8 cellular contexts compared by ENCODE assay signal in genomic region chr1:179175011-179175934, GRCh38. TPM values are rescaled to one million over a fixed set of nuclear protein-coding genes. Genes with fewer than 3 reads are reported as not detected.
A peak's percentile ranks its signal among the peaks of the same experiment; 100 is the strongest.
DNase-seq lines count a peak whose midpoint lies in the region; ATAC-seq, FAIRE-seq and TF ChIP-seq lines count a peak whose summit lies in the region.
"Had no signal": no experiment of that assay in that cellular context is flagged by ENCODE, and none has a peak within 500 bp of the region (broad histone marks: within the 10 kb centered on the region; RNA-seq: fewer than 3 reads in every experiment).

No MANE protein-coding gene starts in this region.

- no TSS peak for BruUV-seq in GM12878 (replicated peaks; lab: Mats Ljungman, UMichigan)

- no peak for TF ChIP-seq POLR2A in GM12878 (IDR thresholded peaks at IDR 0.05; ENCODE audit: low read depth, low read length)

- H3K4me2 ChIP-seq in GM12878 (ENCODE audit: control insufficient read depth, insufficient read depth): no peak overlapping the region

- 94% methylated on average over 2 of the region's 5 CpGs for WGBS in GM12878 (ENCODE audit: insufficient coverage, insufficient replicate concordance, low lambda C conversion rate, missing lambda C conversion rate)

- no peak for TF ChIP-seq RAD21 in GM12878 (IDR thresholded peaks at IDR 0.05; ENCODE audit: insufficient read depth, low read depth, low read length)

- CTCF ChIA-PET in GM12878 (lab: Yijun Ruan, JAX): interaction anchor here (0.6 to 1.0 kb wide), 2 partner anchors 9 to 55 kb away, joined by 3 to 4 read pairs; no protein-coding TSS in a partner anchor

- SMC1A ChIA-PET in GM12878 (lab: Charles Lee; ENCODE audit: uncharacterized antibody, unreplicated experiment): interaction anchor here (0.6 to 0.9 kb wide), 3 partner anchors 10 to 595 kb away, joined by 3 to 4 read pairs (median 3); no protein-coding TSS in a partner anchor

- no peak overlapping the region for H3K9ac ChIP-seq in GM12878 (ENCODE audit: control insufficient read depth, insufficient read depth, low read length)

- in situ Hi-C loops in GM12878 (cut with MboI): no loop called here

- H3K9me3 ChIP-seq in GM12878 (replicated peaks; ENCODE audit: control insufficient read depth, insufficient read depth, low read length): no peaks in the 10 kb centered on the region
- no peaks in the 10 kb centered on the region for H3K9me3 ChIP-seq in tibial artery
- no peaks in the 10 kb centered on the region for H3K9me3 ChIP-seq in BE2C

- no peaks in the 10 kb centered on the region for H3K36me3 ChIP-seq in GM12878 (ENCODE audit: control insufficient read depth in 2 of 2, insufficient read depth in 2 of 2, low read length in 1 of 2)
- no peaks in the 10 kb centered on the region for H3K36me3 ChIP-seq in tibial artery
- H3K36me3 ChIP-seq in BE2C: no peaks in the 10 kb centered on the region

- POLR2A ChIA-PET in GM12878 (lab: Charles Lee): interaction anchor here (0.5 kb wide), 1 partner anchor 37 kb away, joined by 3 read pairs; no protein-coding TSS in a partner anchor

- ATAC-seq in GM12878 (0 out of 3 replicates have a peak, but pooled peaks have one; percentile 17), GM18498 (IDR thresholded peaks at IDR 0.05; ENCODE audit: unreplicated experiment) (no peak)

- TF ChIP-seq CTCF in GM12878 (IDR thresholded peaks at IDR 0.05 in 2 of 3, conservative IDR thresholded peaks at IDR 0.05 in 1 of 3; ENCODE audit: control insufficient read depth in 2 of 3, extremely low read depth in 1 of 3, insufficient read depth in 1 of 3, low read depth in 3 of 3, low read length in 3 of 3) (no peak), tibial artery (IDR thresholded peaks at IDR 0.05) (no peak), BE2C (IDR thresholded peaks at IDR 0.05; ENCODE audit: low read depth, low read length) (no peak)

- no peak overlapping the region for H2AFZ ChIP-seq in GM12878 (ENCODE audit: control insufficient read depth, low read depth, low read length)

- DNase-seq in LHCN-M2 (ENCODE audit: low read depth) (peak; percentile 42), GM12878 (ENCODE audit: low read depth, low spot score) (no peak), iris pigment epithelial cell (ENCODE audit: low read depth) (peak; percentile 77), tibial artery (no peak), NCI-H526 treated with DMSO at 0.1 percent for 48 hours (lab: John Stamatoyannopoulos, UW) (no peak), BE2C (no peak)
- DNase-seq: amniotic stem cell had no signal

- no peak overlapping the region for H3K27ac ChIP-seq in GM12878 (ENCODE audit: control insufficient read depth, insufficient read depth)
- peak overlapping the region; percentile 58 to 72 for H3K27ac ChIP-seq in tibial artery

- no peaks in the 10 kb centered on the region for H4K20me1 ChIP-seq in GM12878 (ENCODE audit: control insufficient read depth, insufficient read depth)

- H3K4me1 ChIP-seq in GM12878 (ENCODE audit: control insufficient read depth, insufficient read depth, low read length) (no peaks in the 10 kb centered on the region), tibial artery (peaks cover 0 to 69% (median 34%) of the 10 kb centered on the region in 4 donors), BE2C (no peaks in the 10 kb centered on the region)

- H3K79me2 ChIP-seq in GM12878 (ENCODE audit: control insufficient read depth, insufficient read depth, low read length): no peaks in the 10 kb centered on the region

- H3K4me3 ChIP-seq in GM12878: no peak overlapping the region
- no peak overlapping the region for H3K4me3 ChIP-seq in tibial artery
- H3K4me3 ChIP-seq in BE2C (ENCODE audit: low read depth, low read length): no peak overlapping the region

- intact Hi-C loops in GM12878 (cut with micrococcal nuclease; ENCODE audit: unreplicated experiment) (no loop called here), tibial artery (cut with DNase I; ENCODE audit: low total_unique reads) (no loop called here)

- FAIRE-seq in GM12878 (lab: Jason Lieb, UNC): no peak

- TF ChIP-seq EP300 in GM12878 (IDR thresholded peaks at IDR 0.05; ENCODE audit: borderline replicate concordance in 1 of 2, control insufficient read depth in 1 of 2, low read depth in 2 of 2, low read length in 2 of 2): no peak

- H3K27me3 ChIP-seq in GM12878 (replicated peaks in 1 of 2; ENCODE audit: control insufficient read depth in 2 of 2, insufficient read depth in 2 of 2, low read length in 1 of 2) (no peaks in the 10 kb centered on the region), tibial artery (no peaks in the 10 kb centered on the region), BE2C (no peaks in the 10 kb centered on the region)

- RAD21 ChIA-PET in GM12878 (lab: Charles Lee; ENCODE audit: unreplicated experiment): interaction anchor here (0.6 to 0.7 kb wide), 3 partner anchors 24 to 81 kb away, joined by 3 to 4 read pairs (median 4); no protein-coding TSS in a partner anchor

TF ChIP-seq in GM12878, 131 proteins besides CTCF, POLR2A, EP300 and RAD21 (continues in another document):
- no peak for TF ChIP-seq ZNF274 (IDR thresholded peaks at IDR 0.05; ENCODE audit: insufficient read depth, insufficient read length)
- TF ChIP-seq YY1 (IDR thresholded peaks at IDR 0.05; ENCODE audit: low read depth, low read length): no peak
- no peak for TF ChIP-seq FOXK2 (IDR thresholded peaks at IDR 0.05)
- TF ChIP-seq, protein P1, sequence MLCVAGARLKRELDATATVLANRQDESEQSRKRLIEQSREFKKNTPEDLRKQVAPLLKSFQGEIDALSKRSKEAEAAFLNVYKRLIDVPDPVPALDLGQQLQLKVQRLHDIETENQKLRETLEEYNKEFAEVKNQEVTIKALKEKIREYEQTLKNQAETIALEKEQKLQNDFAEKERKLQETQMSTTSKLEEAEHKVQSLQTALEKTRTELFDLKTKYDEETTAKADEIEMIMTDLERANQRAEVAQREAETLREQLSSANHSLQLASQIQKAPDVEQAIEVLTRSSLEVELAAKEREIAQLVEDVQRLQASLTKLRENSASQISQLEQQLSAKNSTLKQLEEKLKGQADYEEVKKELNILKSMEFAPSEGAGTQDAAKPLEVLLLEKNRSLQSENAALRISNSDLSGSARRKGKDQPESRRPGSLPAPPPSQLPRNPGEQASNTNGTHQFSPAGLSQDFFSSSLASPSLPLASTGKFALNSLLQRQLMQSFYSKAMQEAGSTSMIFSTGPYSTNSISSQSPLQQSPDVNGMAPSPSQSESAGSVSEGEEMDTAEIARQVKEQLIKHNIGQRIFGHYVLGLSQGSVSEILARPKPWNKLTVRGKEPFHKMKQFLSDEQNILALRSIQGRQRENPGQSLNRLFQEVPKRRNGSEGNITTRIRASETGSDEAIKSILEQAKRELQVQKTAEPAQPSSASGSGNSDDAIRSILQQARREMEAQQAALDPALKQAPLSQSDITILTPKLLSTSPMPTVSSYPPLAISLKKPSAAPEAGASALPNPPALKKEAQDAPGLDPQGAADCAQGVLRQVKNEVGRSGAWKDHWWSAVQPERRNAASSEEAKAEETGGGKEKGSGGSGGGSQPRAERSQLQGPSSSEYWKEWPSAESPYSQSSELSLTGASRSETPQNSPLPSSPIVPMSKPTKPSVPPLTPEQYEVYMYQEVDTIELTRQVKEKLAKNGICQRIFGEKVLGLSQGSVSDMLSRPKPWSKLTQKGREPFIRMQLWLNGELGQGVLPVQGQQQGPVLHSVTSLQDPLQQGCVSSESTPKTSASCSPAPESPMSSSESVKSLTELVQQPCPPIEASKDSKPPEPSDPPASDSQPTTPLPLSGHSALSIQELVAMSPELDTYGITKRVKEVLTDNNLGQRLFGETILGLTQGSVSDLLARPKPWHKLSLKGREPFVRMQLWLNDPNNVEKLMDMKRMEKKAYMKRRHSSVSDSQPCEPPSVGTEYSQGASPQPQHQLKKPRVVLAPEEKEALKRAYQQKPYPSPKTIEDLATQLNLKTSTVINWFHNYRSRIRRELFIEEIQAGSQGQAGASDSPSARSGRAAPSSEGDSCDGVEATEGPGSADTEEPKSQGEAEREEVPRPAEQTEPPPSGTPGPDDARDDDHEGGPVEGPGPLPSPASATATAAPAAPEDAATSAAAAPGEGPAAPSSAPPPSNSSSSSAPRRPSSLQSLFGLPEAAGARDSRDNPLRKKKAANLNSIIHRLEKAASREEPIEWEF (IDR thresholded peaks at IDR 0.05; ENCODE audit: insufficient replicate concordance, low read depth, low read length): no peak
- TF ChIP-seq WRNIP1 (IDR thresholded peaks at IDR 0.05; ENCODE audit: borderline replicate concordance, low read depth, low read length): no peak
- no peak for TF ChIP-seq BACH1 (IDR thresholded peaks at IDR 0.05; ENCODE audit: borderline replicate concordance)
- TF ChIP-seq NFXL1 (IDR thresholded peaks at IDR 0.05; ENCODE audit: borderline replicate concordance): no peak

RNA-seq across cellular contexts. Expression of gene ABL2, which starts 54.2 kb away (rescaled TPM):
- total RNA-seq in LHCN-M2 (2014; rRNA removed) (38.0 and 61.8 TPM in 2 replicates), GM12878 (2014; rRNA removed) (2.7 and 3.9 TPM in 2 replicates), GM12878 (2014; rRNA removed; fragmentation: Illumina TruSeq; extraction: Trizol) (4.8 and 5.9 TPM in 2 replicates), GM12878 (2021) (8.3 and 9.4 TPM in 2 replicates)
- polyA plus RNA-seq in LHCN-M2 (2012): 36.1 TPM
- total RNA-seq in GM12878 (2013; cell fraction: nucleolus; rRNA removed): 35.1 and 35.3 TPM in 2 replicates
- polyA plus RNA-seq in GM12878 (2011; ENCODE audit: low read depth): 1.2 TPM
- polyA plus RNA-seq in GM12878 (2011; rRNA removed) (5.2 and 5.6 TPM in 2 replicates), GM12878 (2014; fragmentation: Illumina TruSeq; extraction: Trizol) (4.7 and 5.2 TPM in 2 replicates), GM12878 (2014; fragmentation: Nextera tagmentation; extraction: Ambion mirVana) (1 to 10 TPM in 1 of 2 experiments, under 1 TPM in 1; 0.57 to 1.2 TPM), GM12878 (2014; rRNA removed) (3.3 and 3.9 TPM in 2 replicates), GM12878 (2016; fragmentation: Nextera tagmentation; extraction: Ambion mirVana) (1 to 10 TPM; 1.1 to 1.6 TPM)
- polyA plus RNA-seq in GM12878 (2011; cell fraction: cytosol; rRNA removed): 3.1 and 3.7 TPM in 2 replicates
- polyA plus RNA-seq in GM12878 (2011; cell fraction: nucleus; rRNA removed): 3.4 and 5.2 TPM in 2 replicates
- 1.7 TPM in 2 replicates for polyA plus RNA-seq in GM12878 (2012)
- 13.5 and 23.3 TPM in 2 replicates for polyA minus RNA-seq in GM12878 (2011; rRNA and poly(A)+ RNA removed)
- polyA minus RNA-seq in GM12878 (2011; cell fraction: cytosol; rRNA and poly(A)+ RNA removed): 5.1 and 6.8 TPM in 2 replicates
- polyA minus RNA-seq in GM12878 (2011; cell fraction: nucleus; rRNA and poly(A)+ RNA removed): 3.7 and 9.3 TPM in 2 replicates
- polyA plus RNA-seq in BE2C (2012; ENCODE audit: insufficient read depth, insufficient read length, low read depth): 8.7 TPM

Comparison
In these comparisons a context has a peak if more than half of its experiments do, and no peak if none do; other contexts are left out.
1. DNase-seq: peak in LHCN-M2 (single experiment) and iris pigment epithelial cell (single experiment); none in GM12878 (single experiment), tibial artery (0 of 2), NCI-H526 treated with DMSO at 0.1 percent for 48 hours (single experiment) and BE2C (single experiment).